In the genomic region with DNA sequence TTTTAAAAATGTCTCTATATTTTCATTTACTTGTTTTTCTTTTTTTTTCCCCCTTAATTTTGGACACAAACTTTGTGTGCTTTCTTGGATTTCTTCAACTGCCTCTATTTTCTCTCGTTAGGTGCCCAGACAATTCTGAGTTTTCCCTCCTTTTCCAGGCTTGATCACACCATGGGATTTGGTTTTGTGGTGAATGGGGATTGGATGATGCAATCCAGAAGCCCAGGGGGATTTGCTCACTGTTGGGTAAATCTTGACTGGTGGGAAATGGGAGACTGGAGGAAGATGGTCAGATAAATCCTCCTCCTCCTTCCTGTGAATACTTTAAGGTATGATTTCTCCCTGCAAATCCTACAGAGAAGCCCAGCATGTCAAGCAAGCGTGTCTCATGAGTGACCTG, we compare ENCODE assay signal across 23 cellular contexts.
"Had no signal": no experiment of that assay in that cellular context is flagged by ENCODE, and none has a peak within 500 bp of the region (broad histone marks: within the 10 kb centered on the region; RNA-seq: fewer than 3 reads in every experiment).

No MANE protein-coding gene starts in this region.

- H3K9me3 Mint-ChIP-seq: activated CD4-positive, alpha-beta T cell treated with anti-CD3 and anti-CD28 coated beads, Interleukin-2, amount 10 ng/mL, durations not matched to agents 24 days and 14 days; activated CD8-positive, alpha-beta T cell treated with anti-CD3 and anti-CD28 coated beads for 36 hours; activated naive CD4-positive, alpha-beta T cell treated with anti-CD3 and anti-CD28 coated beads for 36 hours; activated naive CD8-positive, alpha-beta T cell treated with anti-CD3 and anti-CD28 coated beads, Interleukin-2, amount 10 ng/mL, durations not matched to agents 7 days and 5 days; activated T-helper 1 cell treated with anti-CD3 and anti-CD28 coated beads, Interleukin-12 subunit alpha, Interleukin-12 subunit beta, Interleukin-2, Interleukin-4 antibody, amounts not matched to agents 30 ng/mL and 10 ng/mL and 1 ng/mL, durations not matched to agents 14 hours and 24 hours and 36 hours; T-cell had no signal

- H3K9me3 ChIP-seq: body of pancreas, breast epithelium, Peyer's patch had no signal

- H3K4me3 ChIP-seq: body of pancreas, breast epithelium, Peyer's patch had no signal

- ATAC-seq: body of pancreas, Right ventricle myocardium inferior, SK-N-SH treated with all-trans-retinoic acid at 6 μM for 48 hours, T-cell had no signal

- H3K27me3 Mint-ChIP-seq: activated CD8-positive, alpha-beta T cell treated with anti-CD3 and anti-CD28 coated beads for 36 hours had no signal

- H3K4me1 ChIP-seq: body of pancreas, breast epithelium, Peyer's patch had no signal

- H3K4me3 Mint-ChIP-seq: activated CD4-positive, alpha-beta T cell treated with anti-CD3 and anti-CD28 coated beads, Interleukin-2, amount 10 ng/mL, durations not matched to agents 24 days and 14 days; activated CD8-positive, alpha-beta T cell treated with anti-CD3 and anti-CD28 coated beads for 36 hours; activated naive CD4-positive, alpha-beta T cell treated with anti-CD3 and anti-CD28 coated beads for 36 hours; activated naive CD8-positive, alpha-beta T cell treated with anti-CD3 and anti-CD28 coated beads, Interleukin-2, amount 10 ng/mL, durations not matched to agents 7 days and 5 days; activated T-helper 1 cell treated with anti-CD3 and anti-CD28 coated beads, Interleukin-12 subunit alpha, Interleukin-12 subunit beta, Interleukin-2, Interleukin-4 antibody, amounts not matched to agents 30 ng/mL and 10 ng/mL and 1 ng/mL, durations not matched to agents 14 hours and 24 hours and 36 hours; T-cell had no signal

- DNase-seq: activated gamma-delta T cell treated with Interleukin-2 at 50 U/mL for 16 hours; NCI-H1048; NCI-H1105 treated with DMSO at 0.1 percent for 48 hours; NCI-H1436; NCI-H1694 treated with DMSO at 0.1 percent for 48 hours; NCI-H2029; NCI-H510A; NCI-H748 treated with DMSO at 0.1 percent for 48 hours; NK-92 treated with Interleukin-12 subunit alpha and Interleukin-12 subunit beta, amount 100 ng/mL, for 24 hours; SIG-M5; T1000 had no signal

- H3K4me1 Mint-ChIP-seq: activated CD4-positive, alpha-beta T cell treated with anti-CD3 and anti-CD28 coated beads, Interleukin-2, amount 10 ng/mL, durations not matched to agents 24 days and 14 days had no signal

- H3K36me3 ChIP-seq: breast epithelium, Peyer's patch had no signal

- H3K27me3 ChIP-seq: body of pancreas, breast epithelium, Peyer's patch had no signal

- H3K36me3 Mint-ChIP-seq: activated naive CD8-positive, alpha-beta T cell treated with anti-CD3 and anti-CD28 coated beads, Interleukin-2, amount 10 ng/mL, durations not matched to agents 7 days and 5 days; T-cell had no signal

- H3K27ac ChIP-seq: body of pancreas, breast epithelium, Peyer's patch, RWPE1 had no signal

- H3K27ac Mint-ChIP-seq: activated CD4-positive, alpha-beta T cell treated with anti-CD3 and anti-CD28 coated beads, Interleukin-2, amount 10 ng/mL, durations not matched to agents 24 days and 14 days; activated CD8-positive, alpha-beta T cell treated with anti-CD3 and anti-CD28 coated beads for 36 hours; activated naive CD4-positive, alpha-beta T cell treated with anti-CD3 and anti-CD28 coated beads for 36 hours; activated naive CD8-positive, alpha-beta T cell treated with anti-CD3 and anti-CD28 coated beads, Interleukin-2, amount 10 ng/mL, durations not matched to agents 7 days and 5 days; activated T-helper 1 cell treated with anti-CD3 and anti-CD28 coated beads, Interleukin-12 subunit alpha, Interleukin-12 subunit beta, Interleukin-2, Interleukin-4 antibody, amounts not matched to agents 30 ng/mL and 10 ng/mL and 1 ng/mL, durations not matched to agents 14 hours and 24 hours and 36 hours; T-cell had no signal
